In the genomic region with DNA sequence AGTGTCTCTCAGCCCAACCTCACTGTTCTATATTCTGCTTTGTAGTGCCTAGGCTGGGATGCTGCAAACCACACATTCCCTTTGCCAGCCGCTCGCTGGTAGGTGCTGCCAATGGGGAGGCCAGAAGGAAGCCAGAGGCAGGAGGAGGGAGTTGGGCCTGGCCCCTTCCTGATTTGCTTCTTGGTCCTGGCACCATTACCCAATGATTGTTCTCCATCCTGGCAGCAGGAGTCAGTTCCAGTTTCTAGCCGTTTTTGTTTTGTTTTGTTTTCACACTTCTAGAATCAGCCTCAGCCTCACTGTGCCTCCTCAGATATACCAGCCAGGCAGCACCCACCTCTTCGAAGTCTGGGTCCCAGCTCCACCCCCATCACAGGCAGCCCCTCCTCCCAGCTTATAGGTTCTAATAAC, we compare ENCODE assay signal across 1 cellular context.
TF ChIP-seq lines count a peak whose summit lies in the region.

No MANE protein-coding gene starts in this region.

TF ChIP-seq in SK-N-SH, 30 proteins besides CTCF, POLR2A, EP300 and RAD21 (continued from another document):
- TF ChIP-seq, protein P1, sequence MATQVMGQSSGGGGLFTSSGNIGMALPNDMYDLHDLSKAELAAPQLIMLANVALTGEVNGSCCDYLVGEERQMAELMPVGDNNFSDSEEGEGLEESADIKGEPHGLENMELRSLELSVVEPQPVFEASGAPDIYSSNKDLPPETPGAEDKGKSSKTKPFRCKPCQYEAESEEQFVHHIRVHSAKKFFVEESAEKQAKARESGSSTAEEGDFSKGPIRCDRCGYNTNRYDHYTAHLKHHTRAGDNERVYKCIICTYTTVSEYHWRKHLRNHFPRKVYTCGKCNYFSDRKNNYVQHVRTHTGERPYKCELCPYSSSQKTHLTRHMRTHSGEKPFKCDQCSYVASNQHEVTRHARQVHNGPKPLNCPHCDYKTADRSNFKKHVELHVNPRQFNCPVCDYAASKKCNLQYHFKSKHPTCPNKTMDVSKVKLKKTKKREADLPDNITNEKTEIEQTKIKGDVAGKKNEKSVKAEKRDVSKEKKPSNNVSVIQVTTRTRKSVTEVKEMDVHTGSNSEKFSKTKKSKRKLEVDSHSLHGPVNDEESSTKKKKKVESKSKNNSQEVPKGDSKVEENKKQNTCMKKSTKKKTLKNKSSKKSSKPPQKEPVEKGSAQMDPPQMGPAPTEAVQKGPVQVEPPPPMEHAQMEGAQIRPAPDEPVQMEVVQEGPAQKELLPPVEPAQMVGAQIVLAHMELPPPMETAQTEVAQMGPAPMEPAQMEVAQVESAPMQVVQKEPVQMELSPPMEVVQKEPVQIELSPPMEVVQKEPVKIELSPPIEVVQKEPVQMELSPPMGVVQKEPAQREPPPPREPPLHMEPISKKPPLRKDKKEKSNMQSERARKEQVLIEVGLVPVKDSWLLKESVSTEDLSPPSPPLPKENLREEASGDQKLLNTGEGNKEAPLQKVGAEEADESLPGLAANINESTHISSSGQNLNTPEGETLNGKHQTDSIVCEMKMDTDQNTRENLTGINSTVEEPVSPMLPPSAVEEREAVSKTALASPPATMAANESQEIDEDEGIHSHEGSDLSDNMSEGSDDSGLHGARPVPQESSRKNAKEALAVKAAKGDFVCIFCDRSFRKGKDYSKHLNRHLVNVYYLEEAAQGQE (IDR thresholded peaks at IDR 0.05; ENCODE audit: low read depth, low read length), result no peak
- TF ChIP-seq, protein P2, sequence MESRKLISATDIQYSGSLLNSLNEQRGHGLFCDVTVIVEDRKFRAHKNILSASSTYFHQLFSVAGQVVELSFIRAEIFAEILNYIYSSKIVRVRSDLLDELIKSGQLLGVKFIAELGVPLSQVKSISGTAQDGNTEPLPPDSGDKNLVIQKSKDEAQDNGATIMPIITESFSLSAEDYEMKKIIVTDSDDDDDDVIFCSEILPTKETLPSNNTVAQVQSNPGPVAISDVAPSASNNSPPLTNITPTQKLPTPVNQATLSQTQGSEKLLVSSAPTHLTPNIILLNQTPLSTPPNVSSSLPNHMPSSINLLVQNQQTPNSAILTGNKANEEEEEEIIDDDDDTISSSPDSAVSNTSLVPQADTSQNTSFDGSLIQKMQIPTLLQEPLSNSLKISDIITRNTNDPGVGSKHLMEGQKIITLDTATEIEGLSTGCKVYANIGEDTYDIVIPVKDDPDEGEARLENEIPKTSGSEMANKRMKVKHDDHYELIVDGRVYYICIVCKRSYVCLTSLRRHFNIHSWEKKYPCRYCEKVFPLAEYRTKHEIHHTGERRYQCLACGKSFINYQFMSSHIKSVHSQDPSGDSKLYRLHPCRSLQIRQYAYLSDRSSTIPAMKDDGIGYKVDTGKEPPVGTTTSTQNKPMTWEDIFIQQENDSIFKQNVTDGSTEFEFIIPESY (IDR thresholded peaks at IDR 0.05; ENCODE audit: borderline replicate concordance, low read depth), result no peak
- no peak for TF ChIP-seq RFX5 (IDR thresholded peaks at IDR 0.05; ENCODE audit: low read length)
- no peak for TF ChIP-seq MXI1 (IDR thresholded peaks at IDR 0.05; ENCODE audit: low read depth, low read length)
- no peak for TF ChIP-seq TAF1 (IDR thresholded peaks at IDR 0.05; ENCODE audit: borderline replicate concordance, low read depth, low read length)
